In the genomic region with DNA sequence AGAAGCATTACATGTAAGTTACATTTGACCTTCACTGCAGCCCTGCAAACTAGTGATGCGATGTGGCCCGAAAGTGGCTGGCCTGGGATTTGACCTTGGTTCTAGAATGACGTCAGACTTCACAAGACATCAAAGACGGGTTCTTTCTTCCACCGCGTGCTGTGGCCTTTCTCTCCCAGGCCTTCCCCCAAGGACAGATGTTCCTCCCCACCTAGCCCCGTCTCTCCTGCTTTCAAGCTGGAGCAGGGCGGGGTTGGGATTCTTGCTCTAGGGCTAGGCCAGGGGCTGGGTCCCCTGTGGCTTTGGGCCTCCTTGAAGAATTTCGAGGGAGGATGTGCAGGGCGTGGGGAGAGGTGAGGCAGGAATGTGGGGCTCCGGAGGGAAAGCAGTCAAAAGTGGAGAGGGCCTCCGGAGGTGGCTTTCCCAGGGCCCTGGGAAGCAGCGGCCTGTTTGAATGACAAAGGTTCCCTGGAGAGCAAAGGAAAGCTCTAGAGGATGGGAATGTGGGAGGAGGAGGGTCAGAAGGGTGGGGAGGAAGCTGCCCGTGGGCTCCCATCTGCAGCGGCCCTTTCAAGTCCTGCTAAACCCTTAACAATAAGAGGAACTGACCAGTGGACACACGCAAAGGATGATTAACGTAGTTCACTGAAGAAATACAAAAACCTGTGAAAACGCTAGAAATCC, we compare ENCODE assay signal across 1 cellular context.
TF ChIP-seq lines count a peak whose summit lies in the region.

No MANE protein-coding gene starts in this region.

TF ChIP-seq in HepG2, 621 proteins besides CTCF, POLR2A, EP300 and RAD21 (continued from another document and continues in another):
- peak; percentile 20; the same call in 1 of the 2 replicates for TF ChIP-seq ISL2 (CRISPR knock-in tag; IDR thresholded peaks at IDR 0.05)
- TF ChIP-seq, protein P1, sequence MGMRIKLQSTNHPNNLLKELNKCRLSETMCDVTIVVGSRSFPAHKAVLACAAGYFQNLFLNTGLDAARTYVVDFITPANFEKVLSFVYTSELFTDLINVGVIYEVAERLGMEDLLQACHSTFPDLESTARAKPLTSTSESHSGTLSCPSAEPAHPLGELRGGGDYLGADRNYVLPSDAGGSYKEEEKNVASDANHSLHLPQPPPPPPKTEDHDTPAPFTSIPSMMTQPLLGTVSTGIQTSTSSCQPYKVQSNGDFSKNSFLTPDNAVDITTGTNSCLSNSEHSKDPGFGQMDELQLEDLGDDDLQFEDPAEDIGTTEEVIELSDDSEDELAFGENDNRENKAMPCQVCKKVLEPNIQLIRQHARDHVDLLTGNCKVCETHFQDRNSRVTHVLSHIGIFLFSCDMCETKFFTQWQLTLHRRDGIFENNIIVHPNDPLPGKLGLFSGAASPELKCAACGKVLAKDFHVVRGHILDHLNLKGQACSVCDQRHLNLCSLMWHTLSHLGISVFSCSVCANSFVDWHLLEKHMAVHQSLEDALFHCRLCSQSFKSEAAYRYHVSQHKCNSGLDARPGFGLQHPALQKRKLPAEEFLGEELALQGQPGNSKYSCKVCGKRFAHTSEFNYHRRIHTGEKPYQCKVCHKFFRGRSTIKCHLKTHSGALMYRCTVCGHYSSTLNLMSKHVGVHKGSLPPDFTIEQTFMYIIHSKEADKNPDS (CRISPR knock-in tag; IDR thresholded peaks at IDR 0.05) = 0 out of 2 replicates have a peak, but pooled peaks have one; percentile 33
- TF ChIP-seq HMGA1 (CRISPR knock-in tag; conservative IDR thresholded peaks at IDR 0.05) = no peak
- TF ChIP-seq MLLT10 (CRISPR knock-in tag; IDR thresholded peaks at IDR 0.05) = no peak
- TF ChIP-seq, protein P2, sequence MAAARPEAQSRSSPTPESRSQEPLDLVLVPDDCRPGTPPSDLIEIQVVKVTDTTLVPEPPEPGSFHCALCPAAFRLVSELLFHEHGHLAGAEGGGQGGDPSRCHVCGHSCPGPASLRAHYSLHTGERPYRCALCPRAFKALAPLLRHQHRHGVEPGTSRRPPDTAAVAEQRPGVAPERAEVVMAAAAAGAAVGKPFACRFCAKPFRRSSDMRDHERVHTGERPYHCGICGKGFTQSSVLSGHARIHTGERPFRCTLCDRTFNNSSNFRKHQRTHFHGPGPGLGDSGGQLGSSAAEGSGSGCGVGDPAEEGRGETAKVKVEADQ (CRISPR knock-in tag; IDR thresholded peaks at IDR 0.05; ENCODE audit: borderline replicate concordance) = no peak
- no peak for TF ChIP-seq ZNF432 (CRISPR knock-in tag; IDR thresholded peaks at IDR 0.05; ENCODE audit: borderline replicate concordance)
- no peak for TF ChIP-seq IKZF4 (CRISPR knock-in tag; IDR thresholded peaks at IDR 0.05; ENCODE audit: borderline replicate concordance, low read depth, not compliant biosample characterization)
- TF ChIP-seq MAFK (conservative IDR thresholded peaks at IDR 0.05 in 1 of 2, IDR thresholded peaks at IDR 0.05 in 1 of 2; ENCODE audit: low read length in 2 of 2) = no peak
- TF ChIP-seq KDM2A (CRISPR knock-in tag; IDR thresholded peaks at IDR 0.05; ENCODE audit: borderline replicate concordance, low read depth) = peak; percentile 70; the same call in 1 of the 2 replicates
- TF ChIP-seq DR1 (CRISPR knock-in tag; IDR thresholded peaks at IDR 0.05) = no peak
- TF ChIP-seq ZEB1 (IDR thresholded peaks at IDR 0.05; ENCODE audit: insufficient replicate concordance, low read depth) = no peak
- no peak for TF ChIP-seq ZNF431 (CRISPR knock-in tag; IDR thresholded peaks at IDR 0.05; ENCODE audit: borderline replicate concordance, low read depth)
- peak; percentile 64 for TF ChIP-seq PATZ1 (CRISPR knock-in tag; IDR thresholded peaks at IDR 0.05)
- no peak for TF ChIP-seq NCOA5 (CRISPR knock-in tag; IDR thresholded peaks at IDR 0.05)
- no peak for TF ChIP-seq KLF15 (CRISPR knock-in tag; IDR thresholded peaks at IDR 0.05; ENCODE audit: borderline replicate concordance)
- peak; percentile 59 for TF ChIP-seq PAXIP1 (CRISPR knock-in tag; conservative IDR thresholded peaks at IDR 0.05)
- no peak for TF ChIP-seq MATR3 (CRISPR knock-in tag; IDR thresholded peaks at IDR 0.05)
- TF ChIP-seq AKAP8 (CRISPR knock-in tag; IDR thresholded peaks at IDR 0.05) = no peak
- peak; percentile 74 for TF ChIP-seq SALL1 (CRISPR knock-in tag; IDR thresholded peaks at IDR 0.05)
- TF ChIP-seq ZNF557 (CRISPR knock-in tag; IDR thresholded peaks at IDR 0.05) = no peak
- no peak for TF ChIP-seq ZNF672 (CRISPR knock-in tag; IDR thresholded peaks at IDR 0.05)
- no peak for TF ChIP-seq EZH2 (conservative IDR thresholded peaks at IDR 0.05; ENCODE audit: low read depth, low read length)
- peak; percentile 67 for TF ChIP-seq FOSL2 (CRISPR knock-in tag; IDR thresholded peaks at IDR 0.05)
- no peak for TF ChIP-seq HIC2 (CRISPR knock-in tag; IDR thresholded peaks at IDR 0.05; ENCODE audit: low read depth)
- no peak for TF ChIP-seq ZNF33B (CRISPR knock-in tag; IDR thresholded peaks at IDR 0.05)
- TF ChIP-seq BHLHE40 (IDR thresholded peaks at IDR 0.05; ENCODE audit: low read length) = peak; percentile 41
- no peak for TF ChIP-seq SIX4 (CRISPR knock-in tag; IDR thresholded peaks at IDR 0.05)
- TF ChIP-seq, protein P3, sequence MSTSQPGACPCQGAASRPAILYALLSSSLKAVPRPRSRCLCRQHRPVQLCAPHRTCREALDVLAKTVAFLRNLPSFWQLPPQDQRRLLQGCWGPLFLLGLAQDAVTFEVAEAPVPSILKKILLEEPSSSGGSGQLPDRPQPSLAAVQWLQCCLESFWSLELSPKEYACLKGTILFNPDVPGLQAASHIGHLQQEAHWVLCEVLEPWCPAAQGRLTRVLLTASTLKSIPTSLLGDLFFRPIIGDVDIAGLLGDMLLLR (CRISPR knock-in tag; IDR thresholded peaks at IDR 0.05) = no peak
- no peak for TF ChIP-seq PHF5A (CRISPR knock-in tag; IDR thresholded peaks at IDR 0.05; ENCODE audit: low read depth, unreplicated experiment)
- no peak for TF ChIP-seq ELF1 (CRISPR knock-in tag; IDR thresholded peaks at IDR 0.05)
- TF ChIP-seq, protein P4, sequence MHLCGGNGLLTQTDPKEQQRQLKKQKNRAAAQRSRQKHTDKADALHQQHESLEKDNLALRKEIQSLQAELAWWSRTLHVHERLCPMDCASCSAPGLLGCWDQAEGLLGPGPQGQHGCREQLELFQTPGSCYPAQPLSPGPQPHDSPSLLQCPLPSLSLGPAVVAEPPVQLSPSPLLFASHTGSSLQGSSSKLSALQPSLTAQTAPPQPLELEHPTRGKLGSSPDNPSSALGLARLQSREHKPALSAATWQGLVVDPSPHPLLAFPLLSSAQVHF (CRISPR knock-in tag; IDR thresholded peaks at IDR 0.05) = no peak
- TF ChIP-seq, protein P5, sequence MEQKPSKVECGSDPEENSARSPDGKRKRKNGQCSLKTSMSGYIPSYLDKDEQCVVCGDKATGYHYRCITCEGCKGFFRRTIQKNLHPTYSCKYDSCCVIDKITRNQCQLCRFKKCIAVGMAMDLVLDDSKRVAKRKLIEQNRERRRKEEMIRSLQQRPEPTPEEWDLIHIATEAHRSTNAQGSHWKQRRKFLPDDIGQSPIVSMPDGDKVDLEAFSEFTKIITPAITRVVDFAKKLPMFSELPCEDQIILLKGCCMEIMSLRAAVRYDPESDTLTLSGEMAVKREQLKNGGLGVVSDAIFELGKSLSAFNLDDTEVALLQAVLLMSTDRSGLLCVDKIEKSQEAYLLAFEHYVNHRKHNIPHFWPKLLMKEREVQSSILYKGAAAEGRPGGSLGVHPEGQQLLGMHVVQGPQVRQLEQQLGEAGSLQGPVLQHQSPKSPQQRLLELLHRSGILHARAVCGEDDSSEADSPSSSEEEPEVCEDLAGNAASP (CRISPR knock-in tag; IDR thresholded peaks at IDR 0.05; ENCODE audit: borderline replicate concordance) = peak; percentile 66; the same call in 1 of the 2 replicates
- no peak for TF ChIP-seq ADNP (CRISPR knock-in tag; IDR thresholded peaks at IDR 0.05)
- TF ChIP-seq, protein P6, sequence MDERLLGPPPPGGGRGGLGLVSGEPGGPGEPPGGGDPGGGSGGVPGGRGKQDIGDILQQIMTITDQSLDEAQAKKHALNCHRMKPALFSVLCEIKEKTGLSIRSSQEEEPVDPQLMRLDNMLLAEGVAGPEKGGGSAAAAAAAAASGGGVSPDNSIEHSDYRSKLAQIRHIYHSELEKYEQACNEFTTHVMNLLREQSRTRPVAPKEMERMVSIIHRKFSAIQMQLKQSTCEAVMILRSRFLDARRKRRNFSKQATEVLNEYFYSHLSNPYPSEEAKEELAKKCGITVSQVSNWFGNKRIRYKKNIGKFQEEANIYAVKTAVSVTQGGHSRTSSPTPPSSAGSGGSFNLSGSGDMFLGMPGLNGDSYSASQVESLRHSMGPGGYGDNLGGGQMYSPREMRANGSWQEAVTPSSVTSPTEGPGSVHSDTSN (CRISPR knock-in tag; IDR thresholded peaks at IDR 0.05) = no peak
- TF ChIP-seq ZFP90 (CRISPR knock-in tag; IDR thresholded peaks at IDR 0.05; ENCODE audit: borderline replicate concordance) = no peak
- 0 out of 2 replicates have a peak, but pooled peaks have one; percentile 35 for TF ChIP-seq HOXA3 (CRISPR knock-in tag; IDR thresholded peaks at IDR 0.05)
- TF ChIP-seq ZNF124 (CRISPR knock-in tag; IDR thresholded peaks at IDR 0.05) = no peak
- no peak for TF ChIP-seq MYNN (CRISPR knock-in tag; IDR thresholded peaks at IDR 0.05; ENCODE audit: low read depth)
- no peak for TF ChIP-seq CHD2 (IDR thresholded peaks at IDR 0.05; ENCODE audit: low read depth, low read length)
- TF ChIP-seq PCBP1 (IDR thresholded peaks at IDR 0.05; ENCODE audit: borderline replicate concordance, low read depth, low read length) = no peak
- TF ChIP-seq DNMT1 (CRISPR knock-in tag; IDR thresholded peaks at IDR 0.05) = no peak
- TF ChIP-seq ZFP37 (CRISPR knock-in tag; IDR thresholded peaks at IDR 0.05; ENCODE audit: borderline replicate concordance) = no peak
- TF ChIP-seq ZNF891 (CRISPR knock-in tag; IDR thresholded peaks at IDR 0.05) = 0 out of 2 replicates have a peak, but pooled peaks have one; percentile 50
- TF ChIP-seq LBX2 (CRISPR knock-in tag; IDR thresholded peaks at IDR 0.05; ENCODE audit: borderline replicate concordance) = no peak
- peak; percentile 37; the same call in 1 of the 2 replicates for TF ChIP-seq RFX5 (IDR thresholded peaks at IDR 0.05; ENCODE audit: low read depth, low read length)
- TF ChIP-seq, protein P7, sequence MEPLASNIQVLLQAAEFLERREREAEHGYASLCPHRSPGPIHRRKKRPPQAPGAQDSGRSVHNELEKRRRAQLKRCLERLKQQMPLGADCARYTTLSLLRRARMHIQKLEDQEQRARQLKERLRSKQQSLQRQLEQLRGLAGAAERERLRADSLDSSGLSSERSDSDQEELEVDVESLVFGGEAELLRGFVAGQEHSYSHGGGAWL (CRISPR knock-in tag; IDR thresholded peaks at IDR 0.05) = no peak
- no peak for TF ChIP-seq SSRP1 (CRISPR knock-in tag; IDR thresholded peaks at IDR 0.05)
